1 cellular context compared by ENCODE assay signal in the genomic region with DNA sequence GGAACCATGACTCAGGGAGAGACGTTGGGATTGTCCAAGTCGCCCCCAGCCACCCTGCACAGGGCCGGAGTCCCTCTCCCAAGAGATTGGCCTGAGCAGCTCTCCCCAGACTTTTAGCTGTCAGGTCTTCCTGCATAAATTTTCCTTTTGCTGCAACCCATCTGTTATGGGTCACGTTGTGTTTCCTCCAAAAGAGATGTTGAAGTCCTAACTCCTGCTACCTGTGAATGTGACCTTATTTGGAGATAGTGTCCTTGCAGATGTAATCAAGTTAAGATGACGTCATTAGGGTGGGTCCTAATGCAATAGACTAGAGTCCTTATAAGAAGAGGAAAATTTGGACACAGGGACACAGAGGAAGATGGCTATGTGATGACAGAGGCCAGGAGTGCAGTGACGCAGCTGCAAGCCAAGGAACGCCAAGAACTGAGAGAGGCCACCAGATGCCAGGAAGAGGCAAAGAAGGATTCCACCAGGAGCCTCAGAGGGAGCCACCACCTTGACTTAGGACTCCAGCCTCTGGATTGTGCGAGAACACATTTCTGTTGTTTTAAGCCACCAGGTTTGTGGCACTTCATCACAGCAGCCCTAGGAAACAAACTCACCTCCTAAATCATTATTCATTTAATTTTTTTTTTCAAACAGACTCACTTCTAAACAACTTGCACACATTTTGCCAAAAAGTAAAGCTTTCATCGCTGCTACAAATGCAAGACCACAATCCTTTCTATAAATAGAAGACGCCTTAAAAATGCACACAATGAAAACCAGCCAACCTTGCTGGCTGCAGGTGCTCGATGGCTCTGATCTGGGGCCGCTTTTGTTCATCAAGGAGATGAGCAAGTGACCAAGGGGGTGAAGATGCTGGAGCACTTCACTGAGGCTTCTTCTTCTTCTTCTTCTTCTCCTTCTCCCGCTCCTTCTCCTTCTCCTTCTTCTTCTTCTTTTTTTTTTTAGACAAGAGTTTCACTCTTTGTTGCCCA.
TF ChIP-seq lines count a peak whose summit lies in the region.

No MANE protein-coding gene starts in this region.

TF ChIP-seq in K562, 482 proteins besides CTCF, POLR2A, EP300 and RAD21:
- TF ChIP-seq, protein P1, sequence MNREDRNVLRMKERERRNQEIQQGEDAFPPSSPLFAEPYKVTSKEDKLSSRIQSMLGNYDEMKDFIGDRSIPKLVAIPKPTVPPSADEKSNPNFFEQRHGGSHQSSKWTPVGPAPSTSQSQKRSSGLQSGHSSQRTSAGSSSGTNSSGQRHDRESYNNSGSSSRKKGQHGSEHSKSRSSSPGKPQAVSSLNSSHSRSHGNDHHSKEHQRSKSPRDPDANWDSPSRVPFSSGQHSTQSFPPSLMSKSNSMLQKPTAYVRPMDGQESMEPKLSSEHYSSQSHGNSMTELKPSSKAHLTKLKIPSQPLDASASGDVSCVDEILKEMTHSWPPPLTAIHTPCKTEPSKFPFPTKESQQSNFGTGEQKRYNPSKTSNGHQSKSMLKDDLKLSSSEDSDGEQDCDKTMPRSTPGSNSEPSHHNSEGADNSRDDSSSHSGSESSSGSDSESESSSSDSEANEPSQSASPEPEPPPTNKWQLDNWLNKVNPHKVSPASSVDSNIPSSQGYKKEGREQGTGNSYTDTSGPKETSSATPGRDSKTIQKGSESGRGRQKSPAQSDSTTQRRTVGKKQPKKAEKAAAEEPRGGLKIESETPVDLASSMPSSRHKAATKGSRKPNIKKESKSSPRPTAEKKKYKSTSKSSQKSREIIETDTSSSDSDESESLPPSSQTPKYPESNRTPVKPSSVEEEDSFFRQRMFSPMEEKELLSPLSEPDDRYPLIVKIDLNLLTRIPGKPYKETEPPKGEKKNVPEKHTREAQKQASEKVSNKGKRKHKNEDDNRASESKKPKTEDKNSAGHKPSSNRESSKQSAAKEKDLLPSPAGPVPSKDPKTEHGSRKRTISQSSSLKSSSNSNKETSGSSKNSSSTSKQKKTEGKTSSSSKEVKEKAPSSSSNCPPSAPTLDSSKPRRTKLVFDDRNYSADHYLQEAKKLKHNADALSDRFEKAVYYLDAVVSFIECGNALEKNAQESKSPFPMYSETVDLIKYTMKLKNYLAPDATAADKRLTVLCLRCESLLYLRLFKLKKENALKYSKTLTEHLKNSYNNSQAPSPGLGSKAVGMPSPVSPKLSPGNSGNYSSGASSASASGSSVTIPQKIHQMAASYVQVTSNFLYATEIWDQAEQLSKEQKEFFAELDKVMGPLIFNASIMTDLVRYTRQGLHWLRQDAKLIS (CRISPR knock-in tag; IDR thresholded peaks at IDR 0.05): no peak
- TF ChIP-seq BHLHE40 (IDR thresholded peaks at IDR 0.05; ENCODE audit: low read length): 0 out of 2 replicates have a peak, but pooled peaks have one; percentile 7
- no peak for TF ChIP-seq ATF1 (CRISPR knock-in tag; IDR thresholded peaks at IDR 0.05)
- peak; percentile 83 for TF ChIP-seq ATF1 (tag; IDR thresholded peaks at IDR 0.05)
- peak; percentile 38 for TF ChIP-seq MEIS2 (IDR thresholded peaks at IDR 0.05; ENCODE audit: partially characterized antibody)
- no peak for TF ChIP-seq KLF10 (CRISPR knock-in tag; IDR thresholded peaks at IDR 0.05)
- TF ChIP-seq JUN (IDR thresholded peaks at IDR 0.05; ENCODE audit: borderline replicate concordance, low read depth, low read length): peak; percentile 94
- no peak for TF ChIP-seq JUN (CRISPR knock-in tag; IDR thresholded peaks at IDR 0.05; ENCODE audit: borderline replicate concordance)
- TF ChIP-seq CREB1 (IDR thresholded peaks at IDR 0.05): no peak
- peak; percentile 50 for TF ChIP-seq CREB1 (CRISPR knock-in tag; IDR thresholded peaks at IDR 0.05)
- TF ChIP-seq, protein P2, sequence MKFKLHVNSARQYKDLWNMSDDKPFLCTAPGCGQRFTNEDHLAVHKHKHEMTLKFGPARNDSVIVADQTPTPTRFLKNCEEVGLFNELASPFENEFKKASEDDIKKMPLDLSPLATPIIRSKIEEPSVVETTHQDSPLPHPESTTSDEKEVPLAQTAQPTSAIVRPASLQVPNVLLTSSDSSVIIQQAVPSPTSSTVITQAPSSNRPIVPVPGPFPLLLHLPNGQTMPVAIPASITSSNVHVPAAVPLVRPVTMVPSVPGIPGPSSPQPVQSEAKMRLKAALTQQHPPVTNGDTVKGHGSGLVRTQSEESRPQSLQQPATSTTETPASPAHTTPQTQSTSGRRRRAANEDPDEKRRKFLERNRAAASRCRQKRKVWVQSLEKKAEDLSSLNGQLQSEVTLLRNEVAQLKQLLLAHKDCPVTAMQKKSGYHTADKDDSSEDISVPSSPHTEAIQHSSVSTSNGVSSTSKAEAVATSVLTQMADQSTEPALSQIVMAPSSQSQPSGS (CRISPR knock-in tag; IDR thresholded peaks at IDR 0.05): peak; percentile 68; the same call in 1 of the 2 replicates
- TF ChIP-seq PURB (CRISPR knock-in tag; IDR thresholded peaks at IDR 0.05; ENCODE audit: low read depth): no peak
- peak; percentile 66 for TF ChIP-seq FOSL1 (tag; conservative IDR thresholded peaks at IDR 0.05)
- TF ChIP-seq MTA2 (IDR thresholded peaks at IDR 0.05; ENCODE audit: low read depth): no peak
- no peak for TF ChIP-seq EZH2 (IDR thresholded peaks at IDR 0.05; ENCODE audit: borderline replicate concordance, low read depth, low read length)
- TF ChIP-seq, protein P3, sequence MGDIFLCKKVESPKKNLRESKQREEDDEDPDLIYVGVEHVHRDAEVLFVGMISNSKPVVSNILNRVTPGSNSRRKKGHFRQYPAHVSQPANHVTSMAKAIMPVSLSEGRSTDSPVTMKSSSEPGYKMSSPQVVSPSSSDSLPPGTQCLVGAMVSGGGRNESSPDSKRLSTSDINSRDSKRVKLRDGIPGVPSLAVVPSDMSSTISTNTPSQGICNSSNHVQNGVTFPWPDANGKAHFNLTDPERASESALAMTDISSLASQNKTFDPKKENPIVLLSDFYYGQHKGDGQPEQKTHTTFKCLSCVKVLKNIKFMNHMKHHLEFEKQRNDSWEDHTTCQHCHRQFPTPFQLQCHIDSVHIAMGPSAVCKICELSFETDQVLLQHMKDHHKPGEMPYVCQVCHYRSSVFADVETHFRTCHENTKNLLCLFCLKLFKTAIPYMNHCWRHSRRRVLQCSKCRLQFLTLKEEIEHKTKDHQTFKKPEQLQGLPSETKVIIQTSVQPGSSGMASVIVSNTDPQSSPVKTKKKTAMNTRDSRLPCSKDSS (IDR thresholded peaks at IDR 0.05; ENCODE audit: low read depth, partially characterized antibody): no peak
- TF ChIP-seq, protein P4, sequence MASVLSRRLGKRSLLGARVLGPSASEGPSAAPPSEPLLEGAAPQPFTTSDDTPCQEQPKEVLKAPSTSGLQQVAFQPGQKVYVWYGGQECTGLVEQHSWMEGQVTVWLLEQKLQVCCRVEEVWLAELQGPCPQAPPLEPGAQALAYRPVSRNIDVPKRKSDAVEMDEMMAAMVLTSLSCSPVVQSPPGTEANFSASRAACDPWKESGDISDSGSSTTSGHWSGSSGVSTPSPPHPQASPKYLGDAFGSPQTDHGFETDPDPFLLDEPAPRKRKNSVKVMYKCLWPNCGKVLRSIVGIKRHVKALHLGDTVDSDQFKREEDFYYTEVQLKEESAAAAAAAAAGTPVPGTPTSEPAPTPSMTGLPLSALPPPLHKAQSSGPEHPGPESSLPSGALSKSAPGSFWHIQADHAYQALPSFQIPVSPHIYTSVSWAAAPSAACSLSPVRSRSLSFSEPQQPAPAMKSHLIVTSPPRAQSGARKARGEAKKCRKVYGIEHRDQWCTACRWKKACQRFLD (CRISPR knock-in tag; IDR thresholded peaks at IDR 0.05): peak; percentile 66; the same call in 1 of the 2 replicates
- peak; percentile 61; the same call in 1 of the 2 replicates for TF ChIP-seq MTA1 (IDR thresholded peaks at IDR 0.05; ENCODE audit: borderline replicate concordance)
- TF ChIP-seq ZNF644 (tag; IDR thresholded peaks at IDR 0.05; ENCODE audit: low read depth): peak; percentile 60; the same call in 1 of the 2 replicates
- TF ChIP-seq ZNF140 (CRISPR knock-in tag; IDR thresholded peaks at IDR 0.05): no peak
- TF ChIP-seq, protein P5, sequence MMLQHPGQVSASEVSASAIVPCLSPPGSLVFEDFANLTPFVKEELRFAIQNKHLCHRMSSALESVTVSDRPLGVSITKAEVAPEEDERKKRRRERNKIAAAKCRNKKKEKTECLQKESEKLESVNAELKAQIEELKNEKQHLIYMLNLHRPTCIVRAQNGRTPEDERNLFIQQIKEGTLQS (IDR thresholded peaks at IDR 0.05): peak; percentile 99
- TF ChIP-seq, protein P5 (CRISPR knock-in tag; conservative IDR thresholded peaks at IDR 0.05): no peak
- 0 out of 2 replicates have a peak, but pooled peaks have one; percentile 58 for TF ChIP-seq ZNF175 (CRISPR knock-in tag; IDR thresholded peaks at IDR 0.05; ENCODE audit: low read depth)
- peak; percentile 66 for TF ChIP-seq CEBPG (CRISPR knock-in tag; IDR thresholded peaks at IDR 0.05)
- TF ChIP-seq CEBPG (tag; conservative IDR thresholded peaks at IDR 0.05 in 1 of 2, IDR thresholded peaks at IDR 0.05 in 1 of 2): peak in 1 of 2 experiments; percentile 74; a peak in 2 of 4 replicates
- peak; percentile 64 to 98; a peak in 3 of 4 replicates for TF ChIP-seq SRF (CRISPR knock-in tag; IDR thresholded peaks at IDR 0.05)
- TF ChIP-seq E2F3 (CRISPR knock-in tag; IDR thresholded peaks at IDR 0.05): no peak
- TF ChIP-seq JUNB (CRISPR knock-in tag; conservative IDR thresholded peaks at IDR 0.05): peak; percentile 91
- TF ChIP-seq CTBP1 (IDR thresholded peaks at IDR 0.05; ENCODE audit: borderline replicate concordance): peak; percentile 80
- peak; percentile 94 for TF ChIP-seq JUND (IDR thresholded peaks at IDR 0.05; ENCODE audit: borderline replicate concordance, low read depth, low read length)
- peak; percentile 97 for TF ChIP-seq JUND (tag; IDR thresholded peaks at IDR 0.05; ENCODE audit: borderline replicate concordance, low read depth, low read length)
- no peak for TF ChIP-seq SRSF9 (IDR thresholded peaks at IDR 0.05; ENCODE audit: borderline replicate concordance, low read depth, low read length)
- TF ChIP-seq ZNF57 (CRISPR knock-in tag; IDR thresholded peaks at IDR 0.05): no peak
- TF ChIP-seq ESRRA (IDR thresholded peaks at IDR 0.05; ENCODE audit: borderline replicate concordance, low read depth): peak; percentile 41; the same call in 1 of the 2 replicates
- TF ChIP-seq, protein P6, sequence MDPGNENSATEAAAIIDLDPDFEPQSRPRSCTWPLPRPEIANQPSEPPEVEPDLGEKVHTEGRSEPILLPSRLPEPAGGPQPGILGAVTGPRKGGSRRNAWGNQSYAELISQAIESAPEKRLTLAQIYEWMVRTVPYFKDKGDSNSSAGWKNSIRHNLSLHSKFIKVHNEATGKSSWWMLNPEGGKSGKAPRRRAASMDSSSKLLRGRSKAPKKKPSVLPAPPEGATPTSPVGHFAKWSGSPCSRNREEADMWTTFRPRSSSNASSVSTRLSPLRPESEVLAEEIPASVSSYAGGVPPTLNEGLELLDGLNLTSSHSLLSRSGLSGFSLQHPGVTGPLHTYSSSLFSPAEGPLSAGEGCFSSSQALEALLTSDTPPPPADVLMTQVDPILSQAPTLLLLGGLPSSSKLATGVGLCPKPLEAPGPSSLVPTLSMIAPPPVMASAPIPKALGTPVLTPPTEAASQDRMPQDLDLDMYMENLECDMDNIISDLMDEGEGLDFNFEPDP (CRISPR knock-in tag; IDR thresholded peaks at IDR 0.05): no peak
- TF ChIP-seq NRF1 (conservative IDR thresholded peaks at IDR 0.05 in 1 of 2, IDR thresholded peaks at IDR 0.05 in 1 of 2): peak in 1 of 2 experiments; percentile 27; a peak in 1 of 4 replicates
- peak; percentile 60; the same call in 1 of the 2 replicates for TF ChIP-seq CEBPB (tag; IDR thresholded peaks at IDR 0.05)
- peak; percentile 99 for TF ChIP-seq ATF7 (IDR thresholded peaks at IDR 0.05)
- TF ChIP-seq CREM (IDR thresholded peaks at IDR 0.05; ENCODE audit: low read depth): peak; percentile 87
- 0 out of 2 replicates have a peak, but pooled peaks have one; percentile 44 for TF ChIP-seq ZEB2 (IDR thresholded peaks at IDR 0.05)
- 0 out of 2 replicates have a peak, but pooled peaks have one; percentile 11 for TF ChIP-seq ARID1B (IDR thresholded peaks at IDR 0.05)
- TF ChIP-seq TARDBP (IDR thresholded peaks at IDR 0.05): peak; percentile 70; the same call in 1 of the 2 replicates
- no peak for TF ChIP-seq NR2F6 (CRISPR knock-in tag; IDR thresholded peaks at IDR 0.05)
- TF ChIP-seq RBM15 (IDR thresholded peaks at IDR 0.05; ENCODE audit: insufficient read depth, low read length): no peak
- TF ChIP-seq HDAC2 (IDR thresholded peaks at IDR 0.05): no peak
- 0 out of 2 replicates have a peak, but pooled peaks have one; percentile 27 for TF ChIP-seq PML (IDR thresholded peaks at IDR 0.05; ENCODE audit: low read length)
- TF ChIP-seq ZNF589 (CRISPR knock-in tag; IDR thresholded peaks at IDR 0.05; ENCODE audit: low read depth): peak; percentile 78
